Comparison of ENCODE assay signal across 8 cellular contexts in the genomic region with DNA sequence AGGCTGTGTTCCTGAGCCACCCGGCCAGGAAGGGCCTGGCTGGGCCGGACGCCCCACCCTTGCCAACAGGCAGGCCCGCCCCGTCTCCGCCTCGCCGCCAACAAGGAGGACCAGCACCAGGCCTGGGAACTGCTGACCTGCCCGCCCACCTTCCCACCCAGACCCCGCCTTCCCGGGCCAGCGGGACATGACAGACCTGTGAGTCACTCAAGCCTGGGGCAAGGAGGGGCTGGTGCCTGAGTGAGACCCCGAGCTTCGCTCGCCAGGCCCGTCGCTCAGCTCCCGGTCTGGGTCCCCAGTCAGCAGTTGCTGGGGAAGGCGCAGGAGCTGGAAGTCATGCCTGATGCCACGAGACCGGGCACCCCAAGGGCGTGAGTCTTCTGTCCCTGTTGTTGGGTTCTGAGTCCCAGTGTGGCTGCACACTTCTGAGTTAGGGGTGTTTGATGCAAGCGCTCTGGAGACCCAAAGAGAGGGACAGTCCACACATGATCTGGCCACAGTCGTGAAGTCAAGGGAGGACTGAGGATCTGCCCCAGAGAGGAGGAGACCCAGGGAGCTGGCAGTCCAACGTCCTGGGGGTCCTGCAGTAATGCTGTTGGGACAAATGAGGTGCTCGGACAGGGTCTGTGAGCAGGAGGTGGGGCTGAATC. TPM values are rescaled to one million over a fixed set of nuclear protein-coding genes. Genes with fewer than 3 reads are reported as not detected.
DNase-seq lines count a peak whose midpoint lies in the region; ATAC-seq and TF ChIP-seq lines count a peak whose summit lies in the region.

A gene with protein sequence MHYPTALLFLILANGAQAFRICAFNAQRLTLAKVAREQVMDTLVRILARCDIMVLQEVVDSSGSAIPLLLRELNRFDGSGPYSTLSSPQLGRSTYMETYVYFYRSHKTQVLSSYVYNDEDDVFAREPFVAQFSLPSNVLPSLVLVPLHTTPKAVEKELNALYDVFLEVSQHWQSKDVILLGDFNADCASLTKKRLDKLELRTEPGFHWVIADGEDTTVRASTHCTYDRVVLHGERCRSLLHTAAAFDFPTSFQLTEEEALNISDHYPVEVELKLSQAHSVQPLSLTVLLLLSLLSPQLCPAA (minus strand): TSS at position 33 of the 650 bp plus-strand sequence. CDS start 3,686 bp downstream, outside the sequence.

- ATAC-seq in HG03460 (IDR thresholded peaks at IDR 0.05; ENCODE audit: unreplicated experiment) (peak; percentile 47), HG03432 (IDR thresholded peaks at IDR 0.05; ENCODE audit: unreplicated experiment) (no peak)
- peak in 1 of 2 donors; percentile 8 for ATAC-seq in naive thymus-derived CD8-positive, alpha-beta T cell

- H3K27me3 ChIP-seq in fibroblast of lung (ENCODE audit: control insufficient read depth, insufficient read depth, low read length) = no peaks in the 10 kb centered on the region

- H3K36me3 Mint-ChIP-seq in naive thymus-derived CD8-positive, alpha-beta T cell = peaks cover 0 to 8% (median 0%) of the 10 kb centered on the region in 3 donors

- H3K27ac ChIP-seq in VCaP (peak within 1 kb of the TSS; percentile 90), fibroblast of lung (ENCODE audit: insufficient read depth, low read length) (peak within 1 kb of the TSS; percentile 8)

- CTCF ChIA-PET in GM10248 (lab: Yijun Ruan, JAX) = no interaction called here

- H3K27me3 Mint-ChIP-seq in naive thymus-derived CD8-positive, alpha-beta T cell = no peaks in the 10 kb centered on the region

- no peak within 1 kb of the TSS for H3K9ac ChIP-seq in fibroblast of lung (ENCODE audit: insufficient read depth, low read length)

- H3K79me2 ChIP-seq in fibroblast of lung (ENCODE audit: control insufficient read depth, insufficient read depth, low read length) = no peaks in the 10 kb centered on the region

- no peaks in the 10 kb centered on the region for H3K9me3 ChIP-seq in fibroblast of lung (ENCODE audit: control insufficient read depth, insufficient read depth, low read depth, low read length)

- DNase-seq in GM10248 (ENCODE audit: extremely low spot score) = peak; percentile 75
- peak; percentile 78 to 90 for DNase-seq in fibroblast of lung (ENCODE audit: low read depth in 2 of 2)
- peak in 2 of 10 donors; percentile 15 to 16 for DNase-seq in naive thymus-derived CD8-positive, alpha-beta T cell
- DNase-seq in NCI-H1417 (lab: John Stamatoyannopoulos, UW) = no peak
- no peak for DNase-seq in NCI-H187 treated with DMSO at 0.1 percent for 48 hours (lab: John Stamatoyannopoulos, UW)

- peaks cover 0 to 2% (median 0%) of the 10 kb centered on the region in 9 donors for H3K9me3 Mint-ChIP-seq in naive thymus-derived CD8-positive, alpha-beta T cell

- H2AFZ ChIP-seq in fibroblast of lung (ENCODE audit: low read length) = no peak within 1 kb of the TSS

- peak within 1 kb of the TSS; percentile 44 for H3K4me2 ChIP-seq in fibroblast of lung (ENCODE audit: extremely low read depth, insufficient read depth, low read length)

- no peaks in the 10 kb centered on the region for H3K36me3 ChIP-seq in fibroblast of lung (ENCODE audit: control insufficient read depth, insufficient read depth, low read length)

- H3K4me1 Mint-ChIP-seq in naive thymus-derived CD8-positive, alpha-beta T cell = peaks cover 12 to 22% (median 16%) of the 10 kb centered on the region in 4 donors

- peak within 1 kb of the TSS in 8 of 10 donors; percentile 37 to 95 (median 70) for H3K27ac Mint-ChIP-seq in naive thymus-derived CD8-positive, alpha-beta T cell

- peak within 1 kb of the TSS in 3 of 4 experiments; percentile 4 to 49 (median 40) for H3K4me3 ChIP-seq in fibroblast of lung (replicated peaks in 1 of 4; ENCODE audit: control extremely low read depth in 1 of 4, insufficient read depth in 1 of 4, low read depth in 3 of 4, low read length in 4 of 4)

- peak within 1 kb of the TSS in 9 of 10 donors; percentile 20 to 81 (median 69) for H3K4me3 Mint-ChIP-seq in naive thymus-derived CD8-positive, alpha-beta T cell

- no peak for TF ChIP-seq CTCF in GM10248 (IDR thresholded peaks at IDR 0.05; ENCODE audit: control extremely low read depth, extremely low read depth, low read depth, missing control alignments)
- TF ChIP-seq CTCF in VCaP (conservative IDR thresholded peaks at IDR 0.05) = no peak
- TF ChIP-seq CTCF in fibroblast of lung (conservative IDR thresholded peaks at IDR 0.05 in 1 of 2, IDR thresholded peaks at IDR 0.05 in 1 of 2; ENCODE audit: low read depth in 1 of 2, low read length in 2 of 2) = no peak

- POLR2A ChIA-PET in GM10248 (lab: Yijun Ruan, JAX) = no interaction called here
- POLR2A ChIA-PET in naive thymus-derived CD8-positive, alpha-beta T cell (lab: Charles Lee) = interaction anchor here (0.6 to 5.7 kb wide), 5 partner anchors 10 to 133 kb away, joined by 3 to 101 read pairs (median 4); a partner anchor contains a TSS

- peaks cover 2% of the 10 kb centered on the region for H3K4me1 ChIP-seq in fibroblast of lung (ENCODE audit: control insufficient read depth, extremely low read depth, insufficient read depth, low read length)

- H4K20me1 ChIP-seq in fibroblast of lung (ENCODE audit: control insufficient read depth, extremely low read depth, insufficient read depth, low read length) = no peaks in the 10 kb centered on the region

RNA-seq across cellular contexts. Expression of the gene that starts here (rescaled TPM):
- total RNA-seq in fibroblast of lung = 13.9 and 38.5 TPM in 2 replicates
- 11.3 and 13.6 TPM in 2 replicates for polyA plus RNA-seq in fibroblast of lung
- polyA plus RNA-seq in fibroblast of lung (2012) = 17.0 and 18.7 TPM in 2 replicates
- 22.0 and 24.1 TPM in 2 replicates for polyA minus RNA-seq in fibroblast of lung (ENCODE audit: low replicate concordance)
- total RNA-seq in naive thymus-derived CD8-positive, alpha-beta T cell = 10 to 100 TPM; 16.6 to 19.9 TPM
- polyA plus RNA-seq in naive thymus-derived CD8-positive, alpha-beta T cell = 10 to 100 TPM; 12.7 to 15.3 (median 12.8) TPM

Comparison
In these comparisons a context has a peak if more than half of its experiments do, and no peak if none do; other contexts are left out.
1. DNase-seq: peak in GM10248 (single experiment) and fibroblast of lung (2 of 2); none in NCI-H1417 (0 of 3) and NCI-H187 treated with DMSO at 0.1 percent for 48 hours (single experiment).